32 cellular contexts compared by ENCODE assay signal in the genomic region with DNA sequence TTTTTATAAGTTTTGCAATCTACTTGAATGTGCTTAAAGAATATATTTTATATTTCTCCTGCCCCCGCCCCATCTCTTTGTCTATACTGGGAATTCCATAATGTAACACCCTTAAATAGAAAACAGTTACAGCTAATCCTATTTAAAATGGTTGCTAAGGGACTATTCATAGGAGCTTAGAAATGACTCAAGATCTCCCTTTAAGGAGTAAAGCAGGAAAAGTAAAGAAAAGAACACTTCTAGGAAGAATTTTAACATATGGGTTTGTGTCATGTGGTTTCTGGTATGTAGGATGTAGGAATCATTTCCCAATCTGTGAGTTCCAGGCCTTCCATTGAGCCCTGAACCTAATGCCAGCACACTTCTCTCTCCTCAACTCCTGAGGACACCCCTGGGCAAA. TPM values are rescaled to one million over a fixed set of nuclear protein-coding genes. Genes with fewer than 3 reads are reported as not detected.
"Had no signal": no experiment of that assay in that cellular context is flagged by ENCODE, and none has a peak within 500 bp of the region (broad histone marks: within the 10 kb centered on the region; RNA-seq: fewer than 3 reads in every experiment).

No MANE protein-coding gene starts in this region.

- DNase-seq: hippocampal formation; immature natural killer cell; kidney; left colon; left lung; lower lobe of right lung; mammary epithelial cell; mesenchymal stem cell; mucosa of descending colon; naive thymus-derived CD4-positive, alpha-beta T cell; occipital lobe; psoas muscle; right lobe of liver; stimulated activated CD4-positive, alpha-beta T cell treated with anti-CD3 and anti-CD28 coated beads, Interleukin-1b, Interleukin-23, amount 100 ng/mL, for 48 hours; stimulated activated CD4-positive, alpha-beta T cell treated with anti-CD3 and anti-CD28 coated beads, Interleukin-2, amount 100 ng/mL, for 48 hours; stimulated activated CD4-positive, alpha-beta T cell treated with anti-CD3 and anti-CD28 coated beads, Interleukin-4, amount 100 ng/mL, for 4 hours; stimulated activated CD8-positive, alpha-beta memory T cell treated with anti-CD3 and anti-CD28 coated beads, Interleukin-4, amount 100 ng/mL, for 48 hours; stimulated activated naive CD4-positive, alpha-beta T cell treated with Interleukin-2 at 50 U/mL for 16 hours; stomach; testis; thyroid gland; transverse colon; upper lobe of left lung had no signal

- H3K27ac ChIP-seq: left lung, lower lobe of right lung, neutrophil, parathyroid adenoma, psoas muscle, right atrium auricular region, right lobe of liver, stomach, testis, thyroid gland, transverse colon, upper lobe of left lung, vagina had no signal

- H3K27me3 Mint-ChIP-seq: naive thymus-derived CD4-positive, alpha-beta T cell; natural killer cell treated with Interleukin-12 subunit alpha and Interleukin-12 subunit beta and Interleukin-15 and Interleukin-18, amount 100 ng/mL, for 72 hours; stimulated activated memory B cell treated with anti-CD40 and anti-IgM and Interleukin-4, amounts not matched to agents 10 μg/mL and 1 μg/mL and 100 μg/mL, for 72 hours had no signal

- H3K4me2 ChIP-seq: smooth muscle cell had no signal

- H3K9ac ChIP-seq: parathyroid adenoma had no signal

- H3K9me3 Mint-ChIP-seq: mesothelial cell of epicardium; stimulated activated memory B cell treated with anti-CD40 and anti-IgM and Interleukin-4, amounts not matched to agents 10 μg/mL and 1 μg/mL and 100 μg/mL, for 72 hours had no signal

- ATAC-seq: left colon; left lung; lower lobe of right lung; mucosa of descending colon; naive thymus-derived CD4-positive, alpha-beta T cell; natural killer cell treated with Interleukin-12 subunit alpha and Interleukin-12 subunit beta and Interleukin-15 and Interleukin-18, amount 100 ng/mL, for 72 hours; psoas muscle; right lobe of liver; stimulated activated memory B cell treated with anti-CD40 and anti-IgM and Interleukin-4, amounts not matched to agents 10 μg/mL and 1 μg/mL and 100 μg/mL, for 72 hours had no signal

- H3K27ac Mint-ChIP-seq: immature natural killer cell; mesothelial cell of epicardium; naive thymus-derived CD4-positive, alpha-beta T cell; natural killer cell treated with Interleukin-12 subunit alpha and Interleukin-12 subunit beta and Interleukin-15 and Interleukin-18, amount 100 ng/mL, for 72 hours; stimulated activated memory B cell treated with anti-CD40 and anti-IgM and Interleukin-4, amounts not matched to agents 10 μg/mL and 1 μg/mL and 100 μg/mL, for 72 hours had no signal

- H2AFZ ChIP-seq: parathyroid adenoma had no signal

- H3K79me2 ChIP-seq: parathyroid adenoma had no signal

- H3K4me3 ChIP-seq: left lung, lower lobe of right lung, mucosa of descending colon, psoas muscle, right atrium auricular region, right lobe of liver, smooth muscle cell, stomach, testis, thyroid gland, transverse colon, upper lobe of left lung, vagina had no signal

- H3K27me3 ChIP-seq: left lung, neutrophil, right atrium auricular region, right lobe of liver, stomach, testis, thyroid gland, transverse colon, upper lobe of left lung, vagina had no signal

- H3K9me3 ChIP-seq: left lung, lower lobe of right lung, mucosa of descending colon, neutrophil, psoas muscle, right atrium auricular region, right lobe of liver, stomach, testis, thyroid gland, transverse colon, upper lobe of left lung, vagina had no signal

- H3K4me1 Mint-ChIP-seq: immature natural killer cell; mesothelial cell of epicardium; naive thymus-derived CD4-positive, alpha-beta T cell; stimulated activated memory B cell treated with anti-CD40 and anti-IgM and Interleukin-4, amounts not matched to agents 10 μg/mL and 1 μg/mL and 100 μg/mL, for 72 hours had no signal

- H3K4me3 Mint-ChIP-seq: immature natural killer cell; mesothelial cell of epicardium; naive thymus-derived CD4-positive, alpha-beta T cell; natural killer cell treated with Interleukin-12 subunit alpha and Interleukin-12 subunit beta and Interleukin-15 and Interleukin-18, amount 100 ng/mL, for 72 hours; stimulated activated memory B cell treated with anti-CD40 and anti-IgM and Interleukin-4, amounts not matched to agents 10 μg/mL and 1 μg/mL and 100 μg/mL, for 72 hours had no signal

- H3K36me3 Mint-ChIP-seq: immature natural killer cell; mesothelial cell of epicardium; naive thymus-derived CD4-positive, alpha-beta T cell; natural killer cell treated with Interleukin-12 subunit alpha and Interleukin-12 subunit beta and Interleukin-15 and Interleukin-18, amount 100 ng/mL, for 72 hours; stimulated activated memory B cell treated with anti-CD40 and anti-IgM and Interleukin-4, amounts not matched to agents 10 μg/mL and 1 μg/mL and 100 μg/mL, for 72 hours had no signal

- H3K4me1 ChIP-seq: left lung, lower lobe of right lung, parathyroid adenoma, psoas muscle, right atrium auricular region, right lobe of liver, stomach, testis, thyroid gland, transverse colon, upper lobe of left lung, vagina had no signal

- H3K36me3 ChIP-seq: left lung, lower lobe of right lung, neutrophil, right atrium auricular region, right lobe of liver, stomach, thyroid gland, transverse colon, upper lobe of left lung, vagina had no signal

RNA-seq across cellular contexts. Expression of gene RIMS1, which starts 27.1 kb away (rescaled TPM):
- total RNA-seq: naive thymus-derived CD4-positive, alpha-beta T cell; natural killer cell treated with Interleukin-12 subunit alpha and Interleukin-12 subunit beta and Interleukin-15 and Interleukin-18, amount 100 ng/mL, for 72 hours had no signal
- polyA plus RNA-seq: immature natural killer cell; liver; naive thymus-derived CD4-positive, alpha-beta T cell had no signal
